14 cellular contexts compared by ENCODE assay signal in genomic region chr17:76820039-76820438, GRCh38. TPM values are rescaled to one million over a fixed set of nuclear protein-coding genes. Genes with fewer than 3 reads are reported as not detected.
DNase-seq lines count a peak whose midpoint lies in the region; ATAC-seq and TF ChIP-seq lines count a peak whose summit lies in the region.
"Had no signal": no experiment of that assay in that cellular context is flagged by ENCODE, and none has a peak within 500 bp of the region (broad histone marks: within the 10 kb centered on the region; RNA-seq: fewer than 3 reads in every experiment).

No MANE protein-coding gene starts in this region.

- peak overlapping the region; percentile 47 for H3K4me2 ChIP-seq in OCI-LY7 (ENCODE audit: low read length)
- no peak overlapping the region for H3K4me2 ChIP-seq in PC-9
- H3K4me2 ChIP-seq: smooth muscle cell had no signal

- DNase-seq in natural killer cell treated with Interleukin-12 subunit alpha and Interleukin-12 subunit beta and Interleukin-15 and Interleukin-18, amount 100 ng/mL, for 72 hours (ENCODE audit: low spot score), result peak; percentile 37
- no peak for DNase-seq in natural killer cell
- DNase-seq in NCI-H1436 (lab: John Stamatoyannopoulos, UW), result peak; percentile 97
- peak; percentile 74 for DNase-seq in OCI-LY7 (ENCODE audit: low spot score)
- no peak for DNase-seq in retina
- no peak for DNase-seq in NCI-H748 treated with DMSO at 0.1 percent for 48 hours (lab: John Stamatoyannopoulos, UW)
- no peak for DNase-seq in PC-9
- DNase-seq in SIG-M5 (lab: John Stamatoyannopoulos, UW), result no peak
- DNase-seq: ACHN; activated gamma-delta T cell treated with Interleukin-2 at 50 U/mL for 16 hours; aorta; stimulated activated naive CD4-positive, alpha-beta T cell had no signal

- H3K4me1 ChIP-seq in OCI-LY7 (ENCODE audit: insufficient read depth, low read length, poor library complexity, severe bottlenecking) (peaks cover 41% of the 10 kb centered on the region), PC-9 (replicated peaks; ENCODE audit: insufficient read depth) (no peaks in the 10 kb centered on the region)
- H3K4me1 ChIP-seq: pancreas had no signal

- no peak overlapping the region for H3K27ac ChIP-seq in OCI-LY7 (ENCODE audit: low read depth, low read length, poor library complexity, severe bottlenecking)
- H3K27ac ChIP-seq in PC-9, result no peak overlapping the region
- H3K27ac ChIP-seq: pancreas had no signal

- CTCF ChIA-PET in OCI-LY7 (lab: Charles Lee; ENCODE audit: unreplicated experiment) (no interaction called here), PC-9 (lab: Charles Lee) (no interaction called here)

- peaks cover 7 to 8% of the 10 kb centered on the region in 2 donors for H3K4me1 Mint-ChIP-seq in natural killer cell treated with Interleukin-12 subunit alpha and Interleukin-12 subunit beta and Interleukin-15 and Interleukin-18, amount 100 ng/mL, for 72 hours (ENCODE audit: low read depth in 2 of 2)
- peaks cover 6% of the 10 kb centered on the region in 2 donors for H3K4me1 Mint-ChIP-seq in natural killer cell

- peaks cover 5 to 9% of the 10 kb centered on the region in 2 donors for H3K27me3 Mint-ChIP-seq in natural killer cell treated with Interleukin-12 subunit alpha and Interleukin-12 subunit beta and Interleukin-15 and Interleukin-18, amount 100 ng/mL, for 72 hours
- H3K27me3 Mint-ChIP-seq in natural killer cell (ENCODE audit: low read depth in 2 of 2), result peaks cover 7% of the 10 kb centered on the region in 2 donors

- H3K79me2 ChIP-seq in OCI-LY7 (ENCODE audit: insufficient read depth, low read depth, low read length) (no peaks in the 10 kb centered on the region), PC-9 (ENCODE audit: low read depth) (no peaks in the 10 kb centered on the region)

- H4K20me1 ChIP-seq in OCI-LY7 (ENCODE audit: insufficient read depth, low read length) (no peaks in the 10 kb centered on the region), PC-9 (ENCODE audit: insufficient read depth) (no peaks in the 10 kb centered on the region)

- H3K27me3 ChIP-seq in PC-9 (ENCODE audit: insufficient read depth, low read depth), result no peaks in the 10 kb centered on the region
- H3K27me3 ChIP-seq: pancreas had no signal

- H3K36me3 ChIP-seq in OCI-LY7 (ENCODE audit: insufficient read depth, low read length) (no peaks in the 10 kb centered on the region), PC-9 (ENCODE audit: low read depth) (no peaks in the 10 kb centered on the region)
- H3K36me3 ChIP-seq: pancreas had no signal

- H3K9me3 ChIP-seq in OCI-LY7 (ENCODE audit: low read length) (no peaks in the 10 kb centered on the region), PC-9 (ENCODE audit: insufficient read depth, low read depth) (no peaks in the 10 kb centered on the region)
- H3K9me3 ChIP-seq: pancreas had no signal

- H3K27ac Mint-ChIP-seq in natural killer cell treated with Interleukin-12 subunit alpha and Interleukin-12 subunit beta and Interleukin-15 and Interleukin-18, amount 100 ng/mL, for 72 hours, result no peak overlapping the region
- no peak overlapping the region for H3K27ac Mint-ChIP-seq in natural killer cell

- no TSS peak for BruUV-seq in OCI-LY7 (replicated peaks; lab: Mats Ljungman, UMichigan)
- BruUV-seq in PC-9 (replicated peaks; lab: Mats Ljungman, UMichigan), result no TSS peak

- H3K4me3 ChIP-seq in OCI-LY7 (ENCODE audit: low read depth, low read length, poor library complexity, severe bottlenecking), result no peak overlapping the region
- H3K4me3 ChIP-seq in PC-9, result no peak overlapping the region
- H3K4me3 ChIP-seq: pancreas, smooth muscle cell had no signal

- H3K4me3 Mint-ChIP-seq in natural killer cell treated with Interleukin-12 subunit alpha and Interleukin-12 subunit beta and Interleukin-15 and Interleukin-18, amount 100 ng/mL, for 72 hours, result no peak overlapping the region
- H3K4me3 Mint-ChIP-seq in natural killer cell, result no peak overlapping the region

- no peaks in the 10 kb centered on the region for H3K9me3 Mint-ChIP-seq in natural killer cell treated with Interleukin-12 subunit alpha and Interleukin-12 subunit beta and Interleukin-15 and Interleukin-18, amount 100 ng/mL, for 72 hours
- no peaks in the 10 kb centered on the region for H3K9me3 Mint-ChIP-seq in natural killer cell

- ATAC-seq in natural killer cell treated with Interleukin-12 subunit alpha and Interleukin-12 subunit beta and Interleukin-15 and Interleukin-18, amount 100 ng/mL, for 72 hours, result peak in 1 of 2 donors; percentile 28
- no peak for ATAC-seq in natural killer cell
- ATAC-seq: pancreas had no signal

- TF ChIP-seq CTCF in natural killer cell (IDR thresholded peaks at IDR 0.05), result no peak
- TF ChIP-seq CTCF in OCI-LY7 (conservative IDR thresholded peaks at IDR 0.05; ENCODE audit: low read length), result peak; percentile 24; the same call in 1 of the 2 replicates
- TF ChIP-seq CTCF in PC-9 (conservative IDR thresholded peaks at IDR 0.05), result no peak

- peak overlapping the region; percentile 31; the same call in 1 of the 2 replicates for H2AFZ ChIP-seq in OCI-LY7 (ENCODE audit: low read length)
- H2AFZ ChIP-seq in PC-9, result no peak overlapping the region

- intact Hi-C loops in natural killer cell (cut with micrococcal nuclease), result no loop called here
- intact Hi-C loops in OCI-LY7 (cut with micrococcal nuclease; ENCODE audit: unreplicated experiment), result loop anchor here (1.0 kb wide), 1 partner anchor 47 kb away; no protein-coding TSS in a partner anchor
- intact Hi-C loops in PC-9 (cut with micrococcal nuclease; ENCODE audit: unreplicated experiment), result no loop called here

- H3K9me2 ChIP-seq in OCI-LY7 (ENCODE audit: insufficient read depth, low read length), result no peaks in the 10 kb centered on the region
- no peaks in the 10 kb centered on the region for H3K9me2 ChIP-seq in PC-9 (ENCODE audit: insufficient read depth)

- H3K36me3 Mint-ChIP-seq in natural killer cell treated with Interleukin-12 subunit alpha and Interleukin-12 subunit beta and Interleukin-15 and Interleukin-18, amount 100 ng/mL, for 72 hours, result no peaks in the 10 kb centered on the region
- no peaks in the 10 kb centered on the region for H3K36me3 Mint-ChIP-seq in natural killer cell

- POLR2A ChIA-PET in OCI-LY7 (lab: Charles Lee), result interaction anchor here (0.7 kb wide), 1 partner anchor 37 kb away, joined by 4 read pairs; no protein-coding TSS in a partner anchor
- POLR2A ChIA-PET in PC-9 (lab: Charles Lee; ENCODE audit: unreplicated experiment), result interaction anchor here (0.7 kb wide), 1 partner anchor 53 kb away, joined by 3 read pairs; no protein-coding TSS in a partner anchor

- H3F3A ChIP-seq in PC-9 (ENCODE audit: insufficient read depth, low read depth), result no peaks in the 10 kb centered on the region

RNA-seq across cellular contexts. Expression of gene MGAT5B, which starts 48.2 kb away (rescaled TPM):
- under 1 TPM in 1 of 2 donors, not detected in 1; 0.59 TPM for total RNA-seq in natural killer cell treated with Interleukin-12 subunit alpha and Interleukin-12 subunit beta and Interleukin-15 and Interleukin-18, amount 100 ng/mL, for 72 hours
- total RNA-seq in natural killer cell (not detected), OCI-LY7 (2022) (1.4 and 2.3 TPM in 2 replicates), PC-9 (2021) (13.9 and 14.3 TPM in 2 replicates)
- total RNA-seq in OCI-LY7 (2014; rRNA removed; shearing (Covaris generic)), result 1.3 and 2.5 TPM in 2 replicates

Comparison
In these comparisons a context has a peak if more than half of its experiments do, and no peak if none do; other contexts are left out.
1. DNase-seq: peak in natural killer cell treated with Interleukin-12 subunit alpha and Interleukin-12 subunit beta and Interleukin-15 and Interleukin-18, amount 100 ng/mL, for 72 hours (single experiment), NCI-H1436 (single experiment) and OCI-LY7 (single experiment); none in natural killer cell (single experiment), retina (single experiment), NCI-H748 treated with DMSO at 0.1 percent for 48 hours (single experiment), PC-9 (0 of 2) and SIG-M5 (single experiment).